Comparison of ENCODE assay signal across 8 cellular contexts in genomic region chr15:74956648-74957300, GRCh38. TPM values are rescaled to one million over a fixed set of nuclear protein-coding genes. Genes with fewer than 3 reads are reported as not detected.
DNase-seq lines count a peak whose midpoint lies in the region; ATAC-seq, FAIRE-seq and TF ChIP-seq lines count a peak whose summit lies in the region.

Gene RPP25, minus strand, starts transcription at chr15:74956772. Its CDS starts 189 bp downstream, at chr15:74956583.

- peak; percentile 76 for TF ChIP-seq POLR2A in GM12878 (IDR thresholded peaks at IDR 0.05; ENCODE audit: low read depth, low read length)

- H3K9me3 ChIP-seq in MG63 (no peaks in the 10 kb centered on the region), GM12878 (replicated peaks; ENCODE audit: control insufficient read depth, insufficient read depth, low read length) (no peaks in the 10 kb centered on the region)

- no peaks in the 10 kb centered on the region; the same call in 1 of the 2 replicates for H3K79me2 ChIP-seq in GM12878 (ENCODE audit: control insufficient read depth, insufficient read depth, low read length)

- intact Hi-C loops in GM12878 (cut with micrococcal nuclease; ENCODE audit: unreplicated experiment) = loop anchor here (5.0 kb wide), 2 partner anchors 51 to 246 kb away; partner anchors contain the start of gene C15orf39

- H3K4me3 ChIP-seq in MG63 (peak within 1 kb of the TSS; percentile 53), GM12878 (peak within 1 kb of the TSS; percentile 65)

- RAD21 ChIA-PET in GM12878 (lab: Charles Lee; ENCODE audit: unreplicated experiment) = interaction anchor here (0.7 to 1.6 kb wide), 9 partner anchors 9 to 416 kb away, joined by 3 to 4 read pairs (median 3); partner anchors contain the start of genes ARID3B and C15orf39

- no peak for TF ChIP-seq RAD21 in GM12878 (IDR thresholded peaks at IDR 0.05; ENCODE audit: insufficient read depth, low read depth, low read length)

- H3K36me3 ChIP-seq in MG63 (no peaks in the 10 kb centered on the region; the same call in 1 of the 2 replicates), GM12878 (ENCODE audit: control insufficient read depth in 2 of 2, insufficient read depth in 2 of 2, low read length in 1 of 2) (no peaks in the 10 kb centered on the region)

- 1% methylated on average over 60 of the region's 66 CpGs for WGBS in GM12878 (ENCODE audit: insufficient coverage, insufficient replicate concordance, low lambda C conversion rate, missing lambda C conversion rate)

- in situ Hi-C loops in GM12878 (cut with MboI) = no loop called here

- no peak within 1 kb of the TSS for H3K27ac ChIP-seq in GM12878 (ENCODE audit: control insufficient read depth, insufficient read depth)

- CTCF ChIA-PET in GM12878 (lab: Yijun Ruan, JAX) = interaction anchor here (0.8 to 1.9 kb wide), 6 partner anchors 28 to 72 kb away, joined by 3 to 6 read pairs (median 4); partner anchors contain the start of gene SCAMP5

- H2AFZ ChIP-seq in GM12878 (ENCODE audit: control insufficient read depth, low read depth, low read length) = peak within 1 kb of the TSS; percentile 69

- peak within 1 kb of the TSS; percentile 88 for H3K4me2 ChIP-seq in GM12878 (ENCODE audit: control insufficient read depth, insufficient read depth)

- no TSS peak for BruUV-seq in GM12878 (replicated peaks; lab: Mats Ljungman, UMichigan)

- TF ChIP-seq CTCF in GM12878 (IDR thresholded peaks at IDR 0.05 in 2 of 3, conservative IDR thresholded peaks at IDR 0.05 in 1 of 3; ENCODE audit: control insufficient read depth in 2 of 3, extremely low read depth in 1 of 3, insufficient read depth in 1 of 3, low read depth in 3 of 3, low read length in 3 of 3) = no peak

- no peak for FAIRE-seq in GM12878 (lab: Jason Lieb, UNC)

- H3K9ac ChIP-seq in GM12878 (ENCODE audit: control insufficient read depth, insufficient read depth, low read length) = peak within 1 kb of the TSS; percentile 32

- DNase-seq in Daoy (ENCODE audit: low read depth) = peak; percentile 86
- DNase-seq in MG63 = peak; percentile 82
- peak; percentile 25 to 70 (median 56) for DNase-seq in T-helper 2 cell
- DNase-seq in GM12878 (ENCODE audit: low read depth, low spot score) = no peak
- peak in 38 of 51 donors; percentile 17 to 77 (median 54) for DNase-seq in hypothalamus (lab: John Stamatoyannopoulos, UW)
- DNase-seq in retina = peak; percentile 80
- no peak for DNase-seq in cerebellar nuclear complex (lab: John Stamatoyannopoulos, UW)

- ATAC-seq in GM21825 (IDR thresholded peaks at IDR 0.05; ENCODE audit: unreplicated experiment) (peak; percentile 78), GM12878 (peak; percentile 94)

- H3K27me3 ChIP-seq in MG63 = no peaks in the 10 kb centered on the region
- peaks cover 8 to 17% of the 10 kb centered on the region in 2 experiments for H3K27me3 ChIP-seq in GM12878 (replicated peaks in 1 of 2; ENCODE audit: control insufficient read depth in 2 of 2, insufficient read depth in 2 of 2, low read length in 1 of 2)

- TF ChIP-seq EP300 in GM12878 (IDR thresholded peaks at IDR 0.05; ENCODE audit: borderline replicate concordance in 1 of 2, control insufficient read depth in 1 of 2, low read depth in 2 of 2, low read length in 2 of 2) = no peak

- SMC1A ChIA-PET in GM12878 (lab: Charles Lee; ENCODE audit: uncharacterized antibody, unreplicated experiment) = interaction anchor here (0.6 kb wide), 1 partner anchor 12 kb away, joined by 6 read pairs; no protein-coding TSS in a partner anchor

- no peaks in the 10 kb centered on the region for H4K20me1 ChIP-seq in GM12878 (ENCODE audit: control insufficient read depth, insufficient read depth)

- POLR2A ChIA-PET in GM12878 (lab: Charles Lee) = interaction anchor here (0.8 to 1.3 kb wide), 4 partner anchors 11 to 73 kb away, joined by 3 to 5 read pairs (median 4); no protein-coding TSS in a partner anchor

- H3K4me1 ChIP-seq in GM12878 (ENCODE audit: control insufficient read depth, insufficient read depth, low read length) = peaks cover 30% of the 10 kb centered on the region

TF ChIP-seq in GM12878, 131 proteins besides CTCF, POLR2A, EP300 and RAD21:
- TF ChIP-seq IKZF1 (conservative IDR thresholded peaks at IDR 0.05) (0 out of 2 replicates have a peak, but pooled peaks have one; percentile 38), HDAC6 (IDR thresholded peaks at IDR 0.05; ENCODE audit: unreplicated experiment) (peak; percentile 78), DPF2 (IDR thresholded peaks at IDR 0.05) (0 out of 2 replicates have a peak, but pooled peaks have one; percentile 47), POLR2AphosphoS2 (IDR thresholded peaks at IDR 0.05; ENCODE audit: low read depth, low read length) (no peak), NKRF (conservative IDR thresholded peaks at IDR 0.05) (0 out of 2 replicates have a peak, but pooled peaks have one; percentile 55)

RNA-seq across cellular contexts. Expression of gene RPP25, which starts in this region (rescaled TPM):
- 2.2 and 3.2 TPM in 2 replicates for total RNA-seq in Daoy (2014; rRNA removed; shearing (Covaris generic))
- total RNA-seq in MG63 (2014; rRNA removed; shearing (Covaris generic); ENCODE audit: low replicate concordance) = 9.7 and 19.0 TPM in 2 replicates
- 2.0 and 2.4 TPM in 2 replicates for total RNA-seq in GM12878 (2013; cell fraction: nucleolus; rRNA removed)
- total RNA-seq in GM12878 (2014; rRNA removed) (6.3 and 7.0 TPM in 2 replicates), GM12878 (2014; rRNA removed; fragmentation: Illumina TruSeq; extraction: Trizol) (3.1 and 3.5 TPM in 2 replicates), GM12878 (2021) (8.1 and 8.9 TPM in 2 replicates)
- polyA plus RNA-seq in GM12878 (2011; ENCODE audit: low read depth) = 1.0 TPM
- polyA plus RNA-seq in GM12878 (2011; rRNA removed) (0.29 and 0.41 TPM in 2 replicates), GM12878 (2014; fragmentation: Illumina TruSeq; extraction: Trizol) (3.1 and 3.2 TPM in 2 replicates), GM12878 (2014; fragmentation: Nextera tagmentation; extraction: Ambion mirVana) (1 to 10 TPM in 1 of 2 experiments, under 1 TPM in 1; 0.63 to 1.8 TPM), GM12878 (2014; rRNA removed) (5.8 and 7.2 TPM in 2 replicates), GM12878 (2016; fragmentation: Nextera tagmentation; extraction: Ambion mirVana) (10 to 100 TPM in 1 of 2 experiments, 1 to 10 TPM in 1; 7.4 to 10.8 TPM)
- polyA plus RNA-seq in GM12878 (2011; cell fraction: cytosol; rRNA removed) = 0.78 and 1.0 TPM in 2 replicates
- polyA plus RNA-seq in GM12878 (2011; cell fraction: nucleus; rRNA removed) = 0.45 and 0.64 TPM in 2 replicates
- polyA plus RNA-seq in GM12878 (2012) = 1.8 and 2.6 TPM in 2 replicates
- polyA minus RNA-seq in GM12878 (2011; rRNA and poly(A)+ RNA removed) = 0.44 and 0.57 TPM in 2 replicates
- polyA minus RNA-seq in GM12878 (2011; cell fraction: cytosol; rRNA and poly(A)+ RNA removed) = 1.6 TPM in 2 replicates
- polyA minus RNA-seq in GM12878 (2011; cell fraction: nucleus; rRNA and poly(A)+ RNA removed) = 0.73 and 0.86 TPM in 2 replicates

Comparison
In these comparisons a context has a peak if more than half of its experiments do, and no peak if none do; other contexts are left out.
1. DNase-seq: peak in Daoy (single experiment), MG63 (single experiment), T-helper 2 cell (5 of 5), hypothalamus (38 of 51) and retina (single experiment); none in GM12878 (single experiment) and cerebellar nuclear complex (0 of 2).